ENCODE assay signal across 21 cellular contexts in genomic region chr10:121154310-121154709, GRCh38.
A peak's percentile ranks its signal among the peaks of the same experiment; 100 is the strongest.
DNase-seq lines count a peak whose midpoint lies in the region; ATAC-seq and TF ChIP-seq lines count a peak whose summit lies in the region.
"Had no signal": no experiment of that assay in that cellular context is flagged by ENCODE, and none has a peak within 500 bp of the region (broad histone marks: within the 10 kb centered on the region; RNA-seq: fewer than 3 reads in every experiment).

No MANE protein-coding gene starts in this region.

- no peaks in the 10 kb centered on the region for H3K79me2 ChIP-seq in hepatocyte

- 83% methylated on average over 2 of the region's 2 CpGs for WGBS in hepatocyte (ENCODE audit: low lambda C conversion rate, missing lambda C conversion rate)

- no peak for TF ChIP-seq POLR2A in breast epithelium (IDR thresholded peaks at IDR 0.05)

- no peaks in the 10 kb centered on the region for H4K20me1 ChIP-seq in hepatocyte (ENCODE audit: insufficient read depth, poor library complexity, severe bottlenecking)

- H3K27me3 ChIP-seq in breast epithelium (no peaks in the 10 kb centered on the region), hepatocyte (no peaks in the 10 kb centered on the region)
- H3K27me3 ChIP-seq: BE2C had no signal

- no peak for TF ChIP-seq CTCF in MCF 10A (IDR thresholded peaks at IDR 0.05; ENCODE audit: unreplicated experiment)
- TF ChIP-seq CTCF in breast epithelium (IDR thresholded peaks at IDR 0.05): no peak
- no peak for TF ChIP-seq CTCF in hepatocyte (IDR thresholded peaks at IDR 0.05; ENCODE audit: poor library complexity)
- no peak for TF ChIP-seq CTCF in progenitor cell of endocrine pancreas (IDR thresholded peaks at IDR 0.05; ENCODE audit: unreplicated experiment)

- H2AFZ ChIP-seq in hepatocyte: no peak overlapping the region
- H2AFZ ChIP-seq: GM23338 had no signal

- DNase-seq in MCF 10A (ENCODE audit: unreplicated experiment) (no peak), breast epithelium (ENCODE audit: low spot score in 2 of 2) (no peak), hepatocyte (ENCODE audit: low spot score) (no peak), progenitor cell of endocrine pancreas (ENCODE audit: low spot score, unreplicated experiment) (no peak), activated T-cell treated with anti-CD3 and anti-CD28 coated beads for 4 hours (no peak), NCI-H1105 treated with DMSO at 0.1 percent for 48 hours (lab: John Stamatoyannopoulos, UW) (no peak)
- DNase-seq in activated naive CD4-positive, alpha-beta T cell treated with anti-CD3 and anti-CD28 coated beads, Interleukin-2, amount 10 ng/mL, durations not matched to agents 7 days and 5 days: no peak
- DNase-seq: BE2C; Caco-2; CD4-positive, CD25-positive, alpha-beta regulatory T cell; EL; NCI-H1092 treated with DMSO at 0.1 percent for 48 hours; NCI-H1694; NCI-H2081 treated with DMSO at 0.1 percent for 48 hours; NCI-H524; NCI-H82; OCI-M1; Right ventricle myocardium superior had no signal

- intact Hi-C loops in MCF 10A (cut with micrococcal nuclease): no loop called here
- intact Hi-C loops in breast epithelium (cut with DNase I; ENCODE audit: low total_unique reads): no loop called here

- H3K36me3 Mint-ChIP-seq in MCF 10A (ENCODE audit: insufficient read depth, unreplicated experiment) (no peaks in the 10 kb centered on the region), progenitor cell of endocrine pancreas (ENCODE audit: insufficient read depth) (peaks cover 2% of the 10 kb centered on the region)
- H3K36me3 Mint-ChIP-seq in activated naive CD4-positive, alpha-beta T cell treated with anti-CD3 and anti-CD28 coated beads, Interleukin-2, amount 10 ng/mL, durations not matched to agents 7 days and 5 days: no peaks in the 10 kb centered on the region
- H3K36me3 Mint-ChIP-seq: CD4-positive, CD25-positive, alpha-beta regulatory T cell had no signal

- H3K36me3 ChIP-seq in breast epithelium: no peaks in the 10 kb centered on the region
- H3K36me3 ChIP-seq in hepatocyte (replicated peaks; ENCODE audit: insufficient read depth, low read depth): no peaks in the 10 kb centered on the region
- H3K36me3 ChIP-seq: BE2C had no signal

- CTCF ChIA-PET in MCF 10A (lab: Yijun Ruan, JAX): interaction anchor here (1.2 kb wide), 1 partner anchor 205 kb away, joined by 4 read pairs; no protein-coding TSS in a partner anchor
- CTCF ChIA-PET in activated naive CD4-positive, alpha-beta T cell treated with anti-CD3 and anti-CD28 coated beads, Interleukin-2, amount 10 ng/mL, durations not matched to agents 7 days and 5 days (lab: Charles Lee): no interaction called here

- H3K9me2 ChIP-seq in hepatocyte (replicated peaks; ENCODE audit: insufficient read depth): no peaks in the 10 kb centered on the region

- H3K4me1 ChIP-seq in breast epithelium: no peaks in the 10 kb centered on the region
- peaks cover 11% of the 10 kb centered on the region for H3K4me1 ChIP-seq in hepatocyte (ENCODE audit: insufficient read depth)
- H3K4me1 ChIP-seq: BE2C had no signal

- POLR2A ChIA-PET in MCF 10A (lab: Yijun Ruan, JAX): interaction anchor here (0.7 to 1.3 kb wide), 2 partner anchors 25 to 47 kb away, joined by 3 to 5 read pairs; no protein-coding TSS in a partner anchor

- H3K4me1 Mint-ChIP-seq in MCF 10A (ENCODE audit: insufficient read depth, unreplicated experiment) (peaks cover 14% of the 10 kb centered on the region), progenitor cell of endocrine pancreas (ENCODE audit: low read depth) (peaks cover 28% of the 10 kb centered on the region)
- no peaks in the 10 kb centered on the region for H3K4me1 Mint-ChIP-seq in activated naive CD4-positive, alpha-beta T cell treated with anti-CD3 and anti-CD28 coated beads, Interleukin-2, amount 10 ng/mL, durations not matched to agents 7 days and 5 days
- H3K4me1 Mint-ChIP-seq: CD4-positive, CD25-positive, alpha-beta regulatory T cell had no signal

- H3K9me3 Mint-ChIP-seq in MCF 10A (ENCODE audit: unreplicated experiment) (no peaks in the 10 kb centered on the region), progenitor cell of endocrine pancreas (ENCODE audit: low read depth) (peaks cover 9% of the 10 kb centered on the region)
- H3K9me3 Mint-ChIP-seq in activated naive CD4-positive, alpha-beta T cell treated with anti-CD3 and anti-CD28 coated beads, Interleukin-2, amount 10 ng/mL, durations not matched to agents 7 days and 5 days: no peaks in the 10 kb centered on the region

- no peak overlapping the region for H3K27ac ChIP-seq in breast epithelium
- H3K27ac ChIP-seq in hepatocyte: peak overlapping the region; percentile 37

- peaks cover 0 to 6% of the 10 kb centered on the region in 2 donors for H3K9me3 ChIP-seq in breast epithelium
- no peaks in the 10 kb centered on the region for H3K9me3 ChIP-seq in hepatocyte (ENCODE audit: low read depth)
- H3K9me3 ChIP-seq: BE2C, Caco-2 had no signal

- H3K27me3 Mint-ChIP-seq in MCF 10A (ENCODE audit: insufficient read depth, unreplicated experiment) (no peaks in the 10 kb centered on the region), progenitor cell of endocrine pancreas (no peaks in the 10 kb centered on the region)
- H3K27me3 Mint-ChIP-seq in activated naive CD4-positive, alpha-beta T cell treated with anti-CD3 and anti-CD28 coated beads, Interleukin-2, amount 10 ng/mL, durations not matched to agents 7 days and 5 days: no peaks in the 10 kb centered on the region

- H3K4me3 ChIP-seq in breast epithelium (no peak overlapping the region), hepatocyte (no peak overlapping the region)
- H3K4me3 ChIP-seq: GM23338 had no signal

- no TSS peak for BruUV-seq in MCF 10A (replicated peaks; lab: Mats Ljungman, UMichigan)

- no peak overlapping the region for H3K4me2 ChIP-seq in hepatocyte
- H3K4me2 ChIP-seq: GM23338 had no signal

- no peak for ATAC-seq in HG03432 (IDR thresholded peaks at IDR 0.05; ENCODE audit: unreplicated experiment)
- ATAC-seq: GM23338, HCT116 had no signal

- H3K27ac Mint-ChIP-seq in MCF 10A (ENCODE audit: low read depth, unreplicated experiment) (peak overlapping the region; percentile 12), progenitor cell of endocrine pancreas (peak overlapping the region; percentile 78)
- no peak overlapping the region for H3K27ac Mint-ChIP-seq in activated naive CD4-positive, alpha-beta T cell treated with anti-CD3 and anti-CD28 coated beads, Interleukin-2, amount 10 ng/mL, durations not matched to agents 7 days and 5 days
- H3K27ac Mint-ChIP-seq: CD4-positive, CD25-positive, alpha-beta regulatory T cell; GM23338 had no signal

- no peak overlapping the region for H3K4me3 Mint-ChIP-seq in MCF 10A (ENCODE audit: unreplicated experiment)
- no peak overlapping the region for H3K4me3 Mint-ChIP-seq in progenitor cell of endocrine pancreas (ENCODE audit: low read depth)
- H3K4me3 Mint-ChIP-seq in activated naive CD4-positive, alpha-beta T cell treated with anti-CD3 and anti-CD28 coated beads, Interleukin-2, amount 10 ng/mL, durations not matched to agents 7 days and 5 days: no peak overlapping the region
- H3K4me3 Mint-ChIP-seq: CD4-positive, CD25-positive, alpha-beta regulatory T cell; GM23338 had no signal
